35 cellular contexts compared by ENCODE assay signal in genomic region chr11:43760902-43761301, GRCh38.
"Had no signal": no experiment of that assay in that cellular context is flagged by ENCODE, and none has a peak within 500 bp of the region (broad histone marks: within the 10 kb centered on the region; RNA-seq: fewer than 3 reads in every experiment).

No MANE protein-coding gene starts in this region.

- H3K4me3 ChIP-seq: MG63 had no signal

- H3K9ac ChIP-seq: KMS-11 had no signal

- DNase-seq: Karpas-422, Kasumi-1, KBM-7, KG1, MG63, MM.1S, MV-4-11, NCI-H1048, NCI-H1092, NCI-H1092 treated with DMSO at 0.1 percent for 48 hours, NCI-H1105, NCI-H1105 treated with DMSO at 0.1 percent for 48 hours, NCI-H1417, NCI-H1417 treated with DMSO at 0.1 percent for 48 hours, NCI-H1436, NCI-H1436 treated with DMSO at 0.1 percent for 48 hours, NCI-H146, NCI-H1694, NCI-H1694 treated with DMSO at 0.1 percent for 48 hours, NCI-H187, NCI-H187 treated with DMSO at 0.1 percent for 48 hours, NCI-H1930, NCI-H2029, NCI-H2029 treated with DMSO at 0.1 percent for 48 hours, NCI-H2081, NCI-H2081 treated with DMSO at 0.1 percent for 48 hours, NCI-H2107, NCI-H2171, NCI-H2171 treated with DMSO at 0.1 percent for 48 hours, NCI-H2227 treated with DMSO at 0.1 percent for 48 hours, NCI-H226, NCI-H345, NCI-H446, NCI-H446 treated with DMSO at 0.1 percent for 48 hours had no signal

- H3K4me2 ChIP-seq: KMS-11 had no signal

- H3K27me3 ChIP-seq: MG63 had no signal

- H3K27ac ChIP-seq: KMS-11 had no signal
